In the genomic region with DNA sequence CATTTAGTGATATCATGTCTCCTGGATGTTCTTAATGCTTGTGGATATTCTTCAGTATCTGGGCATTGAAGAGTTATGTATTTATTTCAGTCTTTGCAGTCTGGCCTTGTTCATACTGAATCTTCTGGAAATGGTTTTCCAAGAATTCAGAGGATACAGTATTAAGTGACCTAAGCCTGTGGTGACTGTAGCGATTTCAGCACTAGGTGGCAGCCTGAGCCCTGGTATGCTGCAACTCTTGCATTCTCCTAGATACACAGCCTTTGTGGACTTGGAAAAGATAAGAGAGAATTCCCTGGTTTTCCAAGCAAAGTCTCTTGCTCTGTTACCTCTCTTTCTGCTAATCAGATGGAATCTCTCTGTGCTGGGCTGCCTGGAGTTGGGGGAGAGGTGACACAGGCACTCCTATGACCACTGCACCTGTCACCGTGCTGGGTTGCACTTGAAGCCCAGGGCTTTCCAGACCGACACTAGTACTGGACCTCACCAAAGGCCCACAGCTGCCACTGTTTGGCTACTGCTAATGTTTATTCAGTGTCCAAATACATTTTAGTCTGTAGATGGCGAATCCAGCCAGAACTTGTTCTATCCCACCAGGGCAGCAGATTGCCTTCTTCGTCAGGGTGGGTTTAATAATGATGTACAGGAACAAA, we compare ENCODE assay signal across 9 cellular contexts. TPM values are rescaled to one million over a fixed set of nuclear protein-coding genes. Genes with fewer than 3 reads are reported as not detected.
DNase-seq lines count a peak whose midpoint lies in the region; ATAC-seq, FAIRE-seq and TF ChIP-seq lines count a peak whose summit lies in the region.
"Had no signal": no experiment of that assay in that cellular context is flagged by ENCODE, and none has a peak within 500 bp of the region (broad histone marks: within the 10 kb centered on the region; RNA-seq: fewer than 3 reads in every experiment).

No MANE protein-coding gene starts in this region.

- no peaks in the 10 kb centered on the region for H3K79me2 ChIP-seq in DOHH2 (ENCODE audit: control insufficient read depth, low read length)
- no peaks in the 10 kb centered on the region for H3K79me2 ChIP-seq in Loucy (ENCODE audit: insufficient read depth, low read length)
- 0 out of 3 replicates have a peak, but pooled peaks cover 2% of the 10 kb centered on the region for H3K79me2 ChIP-seq in K562 (ENCODE audit: control insufficient read depth, insufficient read depth, low read length)

- TF ChIP-seq POLR2A in K562 (conservative IDR thresholded peaks at IDR 0.05) (no peak), esophagus squamous epithelium (IDR thresholded peaks at IDR 0.05) (no peak)

- in situ Hi-C loops in K562 (cut with MboI) = no loop called here

- H3F3A ChIP-seq in DOHH2 (ENCODE audit: control insufficient read depth, insufficient read depth) = no peaks in the 10 kb centered on the region
- no peaks in the 10 kb centered on the region for H3F3A ChIP-seq in Loucy (ENCODE audit: low read depth)

- H3K9me2 ChIP-seq in DOHH2 (replicated peaks; ENCODE audit: control insufficient read depth, low read length) (no peaks in the 10 kb centered on the region), Loucy (replicated peaks; ENCODE audit: low read depth, low read length) (no peaks in the 10 kb centered on the region)

- no peak overlapping the region for H2BK12ac ChIP-seq in mesenchymal stem cell (ENCODE audit: low read length in 2 of 2)

- H3K27ac ChIP-seq in DOHH2 (ENCODE audit: low read depth, low read length) = no peak overlapping the region
- no peak overlapping the region for H3K27ac ChIP-seq in K562 (ENCODE audit: extremely low read depth, low read depth, low read length)
- H3K27ac ChIP-seq in mesenchymal stem cell (ENCODE audit: low read length, poor library complexity, severe bottlenecking) = no peak overlapping the region
- no peak overlapping the region for H3K27ac ChIP-seq in esophagus squamous epithelium
- no peak overlapping the region for H3K27ac ChIP-seq in CD4-positive, alpha-beta memory T cell (ENCODE audit: low read depth, low read length)

- H3K4me3 Mint-ChIP-seq in CD4-positive, alpha-beta memory T cell = no peak overlapping the region
- H3K4me3 Mint-ChIP-seq: IgD-negative memory B cell had no signal

- POLR2A ChIA-PET in K562 (lab: Yijun Ruan, JAX) = interaction anchor here (1.1 kb wide), 1 partner anchor 10 kb away, joined by 4 read pairs; no protein-coding TSS in a partner anchor
- POLR2A ChIA-PET in CD4-positive, alpha-beta memory T cell (lab: Charles Lee; ENCODE audit: partially characterized antibody) = no interaction called here

- H4K20me1 ChIP-seq in DOHH2 (ENCODE audit: control insufficient read depth, insufficient read depth, low read depth, low read length) (no peaks in the 10 kb centered on the region), Loucy (ENCODE audit: insufficient read depth, low read length, poor library complexity, severe bottlenecking) (no peaks in the 10 kb centered on the region), K562 (replicated peaks; ENCODE audit: control insufficient read depth, insufficient read depth, low read length) (no peaks in the 10 kb centered on the region)

- H3K4me1 Mint-ChIP-seq in CD4-positive, alpha-beta memory T cell = no peaks in the 10 kb centered on the region
- H3K4me1 Mint-ChIP-seq: IgD-negative memory B cell had no signal

- H3K23ac ChIP-seq in mesenchymal stem cell (ENCODE audit: low read length in 2 of 2) = no peak overlapping the region

- H3K18ac ChIP-seq in mesenchymal stem cell (ENCODE audit: low read depth in 1 of 2, low read length in 2 of 2) = no peak overlapping the region

- H3K27me3 ChIP-seq in DOHH2 (ENCODE audit: control insufficient read depth, low read length) = no peaks in the 10 kb centered on the region
- no peaks in the 10 kb centered on the region for H3K27me3 ChIP-seq in Loucy (ENCODE audit: insufficient read depth, low read length, poor library complexity, severe bottlenecking)
- H3K27me3 ChIP-seq in K562 (ENCODE audit: control insufficient read depth in 2 of 2, insufficient read depth in 2 of 2, low read length in 2 of 2) = no peaks in the 10 kb centered on the region
- no peaks in the 10 kb centered on the region for H3K27me3 ChIP-seq in mesenchymal stem cell (ENCODE audit: control insufficient read depth in 1 of 2, insufficient read depth in 1 of 2, low read length in 2 of 2)
- no peaks in the 10 kb centered on the region for H3K27me3 ChIP-seq in esophagus squamous epithelium
- H3K27me3 ChIP-seq in CD4-positive, alpha-beta memory T cell (ENCODE audit: insufficient read depth, low read length) = no peaks in the 10 kb centered on the region

- no peak overlapping the region for H4K91ac ChIP-seq in mesenchymal stem cell (ENCODE audit: low read length)

- 36% methylated on average over 4 of the region's 5 CpGs for WGBS in K562 (ENCODE audit: insufficient coverage, low coverage, missing lambda C conversion rate)
- WGBS in mesenchymal stem cell = 91% methylated on average over 2 of the region's 5 CpGs
- 30 to 80% methylated on average over 2 to 3 of the region's 5 CpGs for WGBS in esophagus squamous epithelium, 2 donors

- H3K9me3 ChIP-seq in DOHH2 (ENCODE audit: control insufficient read depth, insufficient read depth, low read length) (no peaks in the 10 kb centered on the region), Loucy (ENCODE audit: insufficient read depth, low read depth, low read length) (no peaks in the 10 kb centered on the region), K562 (replicated peaks; ENCODE audit: control insufficient read depth, insufficient read depth, low read depth, low read length) (no peaks in the 10 kb centered on the region), mesenchymal stem cell (ENCODE audit: control insufficient read depth, low read length) (peaks cover 11% of the 10 kb centered on the region), esophagus squamous epithelium (no peaks in the 10 kb centered on the region)
- H3K9me3 ChIP-seq in CD4-positive, alpha-beta memory T cell (ENCODE audit: control insufficient read depth in 1 of 2, low read length in 2 of 2) = no peaks in the 10 kb centered on the region

- TF ChIP-seq RAD21 in K562 (CRISPR knock-in tag; conservative IDR thresholded peaks at IDR 0.05 in 1 of 2, IDR thresholded peaks at IDR 0.05 in 1 of 2) = peak; percentile 12 to 61; a peak in 2 of 4 replicates

- H3K9me1 ChIP-seq in K562 (ENCODE audit: control insufficient read depth, insufficient read depth, low read length) = no peaks in the 10 kb centered on the region

- intact Hi-C loops in K562 (cut with micrococcal nuclease) = loop anchor here (5.0 kb wide), 2 partner anchors 296 to 441 kb away; no protein-coding TSS in a partner anchor
- intact Hi-C loops in esophagus squamous epithelium (cut with DNase I) = no loop called here
- intact Hi-C loops in CD4-positive, alpha-beta memory T cell (cut with micrococcal nuclease) = no loop called here

- H3K4me3 ChIP-seq in DOHH2 (ENCODE audit: low read length) = no peak overlapping the region
- H3K4me3 ChIP-seq in Loucy (ENCODE audit: low read length, poor library complexity, severe bottlenecking) = no peak overlapping the region
- H3K4me3 ChIP-seq in K562 = no peak overlapping the region
- no peak overlapping the region for H3K4me3 ChIP-seq in mesenchymal stem cell (ENCODE audit: insufficient read depth in 1 of 2, low read depth in 1 of 2, low read length in 2 of 2)
- no peak overlapping the region for H3K4me3 ChIP-seq in esophagus squamous epithelium
- H3K4me3 ChIP-seq in CD4-positive, alpha-beta memory T cell (ENCODE audit: low read length in 2 of 2) = no peak overlapping the region

- H3K4me1 ChIP-seq in DOHH2 (ENCODE audit: control insufficient read depth, low read length) = no peaks in the 10 kb centered on the region
- no peaks in the 10 kb centered on the region for H3K4me1 ChIP-seq in Loucy (ENCODE audit: insufficient read depth, low read length, poor library complexity, severe bottlenecking)
- H3K4me1 ChIP-seq in K562 (replicated peaks in 1 of 2; ENCODE audit: control insufficient read depth in 2 of 2, insufficient read depth in 2 of 2, low read length in 2 of 2) = peaks cover 0 to 12% of the 10 kb centered on the region in 2 experiments; a peak in 3 of 5 replicates
- no peaks in the 10 kb centered on the region for H3K4me1 ChIP-seq in mesenchymal stem cell (ENCODE audit: control insufficient read depth, insufficient read depth, low read depth, low read length)
- no peaks in the 10 kb centered on the region for H3K4me1 ChIP-seq in esophagus squamous epithelium
- H3K4me1 ChIP-seq in CD4-positive, alpha-beta memory T cell (ENCODE audit: insufficient read depth, low read length) = no peaks in the 10 kb centered on the region

- TF ChIP-seq CTCF in DOHH2 (IDR thresholded peaks at IDR 0.05; ENCODE audit: low read depth, low read length, poor library complexity, severe bottlenecking) = peak; percentile 46
- peak; percentile 54 for TF ChIP-seq CTCF in Loucy (conservative IDR thresholded peaks at IDR 0.05; ENCODE audit: low read length)
- TF ChIP-seq CTCF in K562 (IDR thresholded peaks at IDR 0.05 in 2 of 3, conservative IDR thresholded peaks at IDR 0.05 in 1 of 3; ENCODE audit: insufficient read depth in 2 of 3, low read depth in 1 of 3, low read length in 3 of 3) = peak; percentile 40 to 56 (median 46); a peak in 5 of 6 replicates
- peak in 2 of 6 experiments; percentile 9 to 45 for TF ChIP-seq CTCF in esophagus squamous epithelium (IDR thresholded peaks at IDR 0.05)

- H3K4ac ChIP-seq in mesenchymal stem cell (ENCODE audit: low read depth in 1 of 2, low read length in 2 of 2) = no peak overlapping the region

- H2BK5ac ChIP-seq in mesenchymal stem cell (ENCODE audit: low read depth, low read length, poor library complexity, severe bottlenecking) = no peak overlapping the region

- no peak overlapping the region for H3K27ac Mint-ChIP-seq in CD4-positive, alpha-beta memory T cell
- H3K27ac Mint-ChIP-seq: IgD-negative memory B cell had no signal

- no peak overlapping the region for H4K8ac ChIP-seq in mesenchymal stem cell (ENCODE audit: low read length)

- DNase-seq in K562 (ENCODE audit: extremely low read depth in 1 of 4, low spot score in 3 of 4) (peak in 3 of 4 experiments; percentile 8 to 49 (median 23)), mesenchymal stem cell (peak; percentile 30), esophagus squamous epithelium (lab: John Stamatoyannopoulos, UW) (no peak)
- DNase-seq in CD4-positive, alpha-beta memory T cell = no peak

- no peak overlapping the region for H2BK15ac ChIP-seq in mesenchymal stem cell (ENCODE audit: low read depth, poor library complexity, severe bottlenecking)

- H2BK120ac ChIP-seq in mesenchymal stem cell (ENCODE audit: low read depth, low read length) = no peak overlapping the region

- FAIRE-seq in K562 (lab: Jason Lieb, UNC) = peak; percentile 85

- BruUV-seq in K562 (replicated peaks; lab: Mats Ljungman, UMichigan) = no TSS peak

- H3K27me3 Mint-ChIP-seq in CD4-positive, alpha-beta memory T cell = no peaks in the 10 kb centered on the region
- H3K27me3 Mint-ChIP-seq: IgD-negative memory B cell had no signal

- CTCF ChIA-PET in K562 (lab: Yijun Ruan, JAX; ENCODE audit: low intra/inter-chr PET ratio) = no interaction called here
- CTCF ChIA-PET in CD4-positive, alpha-beta memory T cell (lab: Charles Lee; ENCODE audit: partially characterized antibody) = interaction anchor here (0.7 to 0.9 kb wide), 2 partner anchors 124 to 296 kb away, joined by 3 read pairs; no protein-coding TSS in a partner anchor

- no peak overlapping the region for H3K9ac ChIP-seq in Loucy (ENCODE audit: low read depth, low read length, poor library complexity, severe bottlenecking)
- no peak overlapping the region for H3K9ac ChIP-seq in K562 (ENCODE audit: insufficient read depth in 1 of 2, low read depth in 2 of 2, low read length in 2 of 2)
- no peak overlapping the region for H3K9ac ChIP-seq in mesenchymal stem cell (ENCODE audit: low read length)

- no peaks in the 10 kb centered on the region for H3K79me1 ChIP-seq in mesenchymal stem cell (replicated peaks; ENCODE audit: low read length, poor library complexity, severe bottlenecking)

- no peak overlapping the region for H3K14ac ChIP-seq in mesenchymal stem cell (ENCODE audit: low read length in 2 of 2)

- H3K4me2 ChIP-seq in DOHH2 (ENCODE audit: low read length) = no peak overlapping the region
- no peak overlapping the region for H3K4me2 ChIP-seq in Loucy (ENCODE audit: low read depth, low read length, poor library complexity, severe bottlenecking)
- H3K4me2 ChIP-seq in K562 (ENCODE audit: insufficient read depth, low read length) = no peak overlapping the region
- no peak overlapping the region for H3K4me2 ChIP-seq in mesenchymal stem cell (ENCODE audit: low read length, poor library complexity, severe bottlenecking)

- peaks cover 0 to 29% (median 15%) of the 10 kb centered on the region in 8 donors for H3K9me3 Mint-ChIP-seq in CD4-positive, alpha-beta memory T cell

- H2AFZ ChIP-seq in Loucy (ENCODE audit: low read length) (no peak overlapping the region), K562 (ENCODE audit: low read depth, low read length) (no peak overlapping the region), mesenchymal stem cell (ENCODE audit: low read depth, low read length) (no peak overlapping the region)

- H3K36me3 Mint-ChIP-seq in CD4-positive, alpha-beta memory T cell = peaks cover 10 to 22% of the 10 kb centered on the region in 2 donors

- H2AK5ac ChIP-seq in mesenchymal stem cell (ENCODE audit: low read length, severe bottlenecking) = no peak overlapping the region

- TF ChIP-seq EP300 in K562 (IDR thresholded peaks at IDR 0.05; ENCODE audit: low read length) = no peak

- peak; percentile 94 for ATAC-seq in K562
- no peak for ATAC-seq in GM21529 (IDR thresholded peaks at IDR 0.05; ENCODE audit: unreplicated experiment)
- no peak for ATAC-seq in HG03460 (IDR thresholded peaks at IDR 0.05; ENCODE audit: unreplicated experiment)

- H3K36me3 ChIP-seq in DOHH2 (ENCODE audit: control insufficient read depth, low read length) (no peaks in the 10 kb centered on the region), Loucy (ENCODE audit: insufficient read depth, low read length) (no peaks in the 10 kb centered on the region), K562 (ENCODE audit: control insufficient read depth, insufficient read depth, low read length) (no peaks in the 10 kb centered on the region), mesenchymal stem cell (ENCODE audit: control insufficient read depth in 1 of 2, insufficient read depth in 2 of 2, low read depth in 1 of 2, low read length in 2 of 2) (no peaks in the 10 kb centered on the region), esophagus squamous epithelium (no peaks in the 10 kb centered on the region)
- no peaks in the 10 kb centered on the region for H3K36me3 ChIP-seq in CD4-positive, alpha-beta memory T cell (ENCODE audit: insufficient read depth, low read length)

RNA-seq across cellular contexts. Expression of a gene that starts 19.3 kb away (rescaled TPM):
- total RNA-seq in K562 (2011; cell fraction: chromatin; rRNA removed; ENCODE audit: low replicate concordance) = 3.3 and 5.0 TPM in 2 replicates
- total RNA-seq in K562 (2011; cell fraction: nucleolus; rRNA removed) = 3.2 and 4.0 TPM in 2 replicates
- total RNA-seq in K562 (2011; cell fraction: nucleoplasm; rRNA removed) = 2.7 and 4.5 TPM in 2 replicates
- total RNA-seq in K562 (2014; rRNA removed) (0.14 and 0.41 TPM in 2 replicates), K562 (2014; rRNA removed; fragmentation: Illumina TruSeq; extraction: Trizol) (0.32 and 0.40 TPM in 2 replicates), K562 (2015; rRNA removed; fragmentation: Illumina TruSeq; extraction: Trizol) (0.58 and 0.60 TPM in 2 replicates), K562 (2021) (0.60 and 0.65 TPM in 2 replicates), esophagus squamous epithelium (under 1 TPM in 2 of 4 donors, not detected in 2; 0.19 to 0.22 TPM)
- polyA plus RNA-seq in K562 (2011; rRNA removed) (0.77 and 1.1 TPM in 2 replicates), K562 (2014; fragmentation: Illumina TruSeq; extraction: Trizol) (0.58 and 0.65 TPM in 2 replicates), K562 (2014; fragmentation: Nextera tagmentation; extraction: Ambion mirVana) (under 1 TPM; 0.03 to 0.04 TPM), K562 (2014; rRNA removed) (0.78 and 1.6 TPM in 2 replicates)
- 0.36 and 0.69 TPM in 2 replicates for polyA plus RNA-seq in K562 (2011; cell fraction: cytosol; rRNA removed)
- 6.5 and 9.4 TPM in 2 replicates for polyA plus RNA-seq in K562 (2011; cell fraction: nucleus; rRNA removed)
- 0.59 and 0.76 TPM in 2 replicates for polyA plus RNA-seq in K562 (2012)
- 0.60 and 0.98 TPM in 2 replicates for polyA minus RNA-seq in K562 (2011; rRNA and poly(A)+ RNA removed)
- polyA minus RNA-seq in K562 (2011; cell fraction: cytosol; rRNA and poly(A)+ RNA removed) = not detected in 2 replicates
- 3.1 and 3.6 TPM in 2 replicates for polyA minus RNA-seq in K562 (2011; cell fraction: nucleus; rRNA and poly(A)+ RNA removed)
- 0.46 TPM for polyA plus RNA-seq in mesenchymal stem cell (2013, experiment 1 of 2)
- polyA plus RNA-seq in mesenchymal stem cell (2013, experiment 2 of 2) = 0.62 TPM
- total RNA-seq in CD4-positive, alpha-beta memory T cell = 1 to 10 TPM; 1.4 to 2.2 TPM
- under 1 TPM in 1 of 2 donors, not detected in 1; 0.09 TPM for polyA plus RNA-seq in CD4-positive, alpha-beta memory T cell
- polyA plus RNA-seq: IgD-negative memory B cell had no signal

RNA-seq across cellular contexts. Expression of a gene that starts 35.2 kb away (rescaled TPM):
- total RNA-seq in K562 (2011; cell fraction: chromatin; rRNA removed; ENCODE audit: low replicate concordance) = 33.7 and 38.2 TPM in 2 replicates
- 18.0 and 22.6 TPM in 2 replicates for total RNA-seq in K562 (2011; cell fraction: nucleolus; rRNA removed)
- total RNA-seq in K562 (2011; cell fraction: nucleoplasm; rRNA removed) = 25.7 and 27.2 TPM in 2 replicates
- 16.8 and 19.3 TPM in 2 replicates for total RNA-seq in K562 (2014; rRNA removed)
- total RNA-seq in K562 (2014; rRNA removed; fragmentation: Illumina TruSeq; extraction: Trizol) = 15.2 and 15.3 TPM in 2 replicates
- 13.9 and 15.7 TPM in 2 replicates for total RNA-seq in K562 (2015; rRNA removed; fragmentation: Illumina TruSeq; extraction: Trizol)
- 14.2 and 15.5 TPM in 2 replicates for total RNA-seq in K562 (2021)
- 17.3 and 19.9 TPM in 2 replicates for polyA plus RNA-seq in K562 (2011; rRNA removed)
- polyA plus RNA-seq in K562 (2011; cell fraction: cytosol; rRNA removed) = 8.5 and 12.7 TPM in 2 replicates
- polyA plus RNA-seq in K562 (2011; cell fraction: nucleus; rRNA removed) = 38.6 and 42.4 TPM in 2 replicates
- polyA plus RNA-seq in K562 (2012) = 14.1 and 18.8 TPM in 2 replicates
- 12.1 and 14.9 TPM in 2 replicates for polyA plus RNA-seq in K562 (2014; fragmentation: Illumina TruSeq; extraction: Trizol)
- polyA plus RNA-seq in K562 (2014; fragmentation: Nextera tagmentation; extraction: Ambion mirVana) = 1 to 10 TPM; 6.2 to 7.0 TPM
- polyA plus RNA-seq in K562 (2014; rRNA removed) = 23.7 and 29.5 TPM in 2 replicates
- polyA minus RNA-seq in K562 (2011; rRNA and poly(A)+ RNA removed) = 13.5 and 14.5 TPM in 2 replicates
- polyA minus RNA-seq in K562 (2011; cell fraction: cytosol; rRNA and poly(A)+ RNA removed) = 4.4 and 6.8 TPM in 2 replicates
- 24.4 and 31.0 TPM in 2 replicates for polyA minus RNA-seq in K562 (2011; cell fraction: nucleus; rRNA and poly(A)+ RNA removed)
- 9.8 TPM for polyA plus RNA-seq in mesenchymal stem cell (2013, experiment 1 of 2)
- 9.2 TPM for polyA plus RNA-seq in mesenchymal stem cell (2013, experiment 2 of 2)
- total RNA-seq in esophagus squamous epithelium = 1 to 10 TPM; 2.2 to 7.4 (median 3.2) TPM
- 10 to 100 TPM; 16.6 to 22.6 TPM for total RNA-seq in CD4-positive, alpha-beta memory T cell
- 10 to 100 TPM; 18.3 to 35.3 TPM for polyA plus RNA-seq in CD4-positive, alpha-beta memory T cell

Comparison
In these comparisons a context has a peak if more than half of its experiments do, and no peak if none do; other contexts are left out.
1. DNase-seq: peak in K562 (3 of 4) and mesenchymal stem cell (single experiment); none in esophagus squamous epithelium (single experiment) and CD4-positive, alpha-beta memory T cell (0 of 5).